26 cellular contexts compared by ENCODE assay signal in the genomic region with DNA sequence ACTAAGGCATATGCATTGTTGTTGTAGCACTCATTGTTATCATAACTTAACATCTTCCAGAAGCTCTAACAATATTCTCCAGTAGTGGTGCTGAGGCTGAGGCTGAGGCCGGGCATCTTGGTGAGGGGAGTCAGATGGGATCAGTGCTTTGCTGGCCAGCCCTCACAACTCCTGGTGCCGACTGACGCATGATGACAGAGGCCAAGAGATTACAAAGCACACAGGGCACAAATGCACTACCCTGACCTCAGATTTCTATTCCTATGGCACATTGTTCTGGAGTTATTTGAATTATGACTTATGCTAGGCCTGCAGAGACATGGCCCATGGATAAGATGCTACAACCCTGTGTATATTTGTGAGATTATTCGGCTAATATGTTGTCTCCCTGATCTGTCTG. TPM values are rescaled to one million over a fixed set of nuclear protein-coding genes. Genes with fewer than 3 reads are reported as not detected.
"Had no signal": no experiment of that assay in that cellular context is flagged by ENCODE, and none has a peak within 500 bp of the region (broad histone marks: within the 10 kb centered on the region; RNA-seq: fewer than 3 reads in every experiment).

No MANE protein-coding gene starts in this region.

- H3K4me2 ChIP-seq: hepatocyte, neural progenitor cell, smooth muscle cell had no signal

- H3K4me1 ChIP-seq: left lung, lower lobe of right lung, neural progenitor cell, psoas muscle, suprapubic skin, transverse colon had no signal

- H3K4me1 Mint-ChIP-seq: stimulated activated naive CD8-positive, alpha-beta T cell treated with anti-CD3 and anti-CD28 coated beads, Interleukin-15, amount 100 ng/mL, for 72 hours had no signal

- H3K79me2 ChIP-seq: hepatocyte had no signal

- H2AFZ ChIP-seq: hepatocyte, neural progenitor cell had no signal

- DNase-seq: central memory CD4-positive, alpha-beta T cell; dorsolateral prefrontal cortex; effector CD4-positive, alpha-beta T cell; left cardiac atrium; left lung; lower lobe of right lung; nucleus accumbens; psoas muscle; stimulated activated CD4-positive, alpha-beta T cell treated with anti-CD3 and anti-CD28 coated beads, Interleukin-12 subunit alpha, Interleukin-12 subunit beta, amount 100 ng/mL, for 4 hours; stimulated activated CD4-positive, alpha-beta T cell treated with anti-CD3 and anti-CD28 coated beads, Interleukin-1b, Interleukin-23, amount 100 ng/mL, for 48 hours; stimulated activated CD4-positive, alpha-beta T cell treated with anti-CD3 and anti-CD28 coated beads, Interleukin-4, amount 100 ng/mL, for 1 hour; stimulated activated CD8-positive, alpha-beta memory T cell treated with anti-CD3 and anti-CD28 coated beads, Interleukin-4, amount 100 ng/mL, for 48 hours; stimulated activated naive CD4-positive, alpha-beta T cell; stimulated activated naive CD8-positive, alpha-beta T cell treated with anti-CD3 and anti-CD28 coated beads, Interleukin-15, amount 100 ng/mL, for 72 hours; transverse colon had no signal

- H3K36me3 ChIP-seq: left lung, lower lobe of right lung, neural progenitor cell, suprapubic skin, transverse colon had no signal

- H3K27ac ChIP-seq: dorsolateral prefrontal cortex, left lung, lower lobe of right lung, neural progenitor cell, psoas muscle, suprapubic skin, transverse colon had no signal

- H3K9me3 ChIP-seq: lower lobe of right lung, psoas muscle, suprapubic skin, transverse colon had no signal

- ATAC-seq: left lung; lower lobe of right lung; natural killer cell treated with Interleukin-12 subunit alpha and Interleukin-12 subunit beta and Interleukin-15 and Interleukin-18, amount 100 ng/mL, for 72 hours; psoas muscle; sciatic nerve; stimulated activated naive CD8-positive, alpha-beta T cell treated with anti-CD3 and anti-CD28 coated beads, Interleukin-15, amount 100 ng/mL, for 72 hours had no signal

- H3K4me3 ChIP-seq: dorsolateral prefrontal cortex, hepatocyte, left lung, lower lobe of right lung, neural progenitor cell, psoas muscle, smooth muscle cell, suprapubic skin, transverse colon had no signal

- H3K36me3 Mint-ChIP-seq: natural killer cell treated with Interleukin-12 subunit alpha and Interleukin-12 subunit beta and Interleukin-15 and Interleukin-18, amount 100 ng/mL, for 72 hours; neural progenitor cell had no signal

- H3K9ac ChIP-seq: neural progenitor cell had no signal

- H3K27me3 Mint-ChIP-seq: stimulated activated naive CD8-positive, alpha-beta T cell treated with anti-CD3 and anti-CD28 coated beads, Interleukin-15, amount 100 ng/mL, for 72 hours had no signal

- H3K9me3 Mint-ChIP-seq: natural killer cell treated with Interleukin-12 subunit alpha and Interleukin-12 subunit beta and Interleukin-15 and Interleukin-18, amount 100 ng/mL, for 72 hours; neural progenitor cell; stimulated activated naive CD8-positive, alpha-beta T cell treated with anti-CD3 and anti-CD28 coated beads, Interleukin-15, amount 100 ng/mL, for 72 hours had no signal

- H3K27me3 ChIP-seq: dorsolateral prefrontal cortex, hepatocyte, left lung, neural progenitor cell, suprapubic skin, transverse colon had no signal

- H3K4me3 Mint-ChIP-seq: natural killer cell treated with Interleukin-12 subunit alpha and Interleukin-12 subunit beta and Interleukin-15 and Interleukin-18, amount 100 ng/mL, for 72 hours; neural progenitor cell; stimulated activated naive CD8-positive, alpha-beta T cell treated with anti-CD3 and anti-CD28 coated beads, Interleukin-15, amount 100 ng/mL, for 72 hours had no signal

- H3K27ac Mint-ChIP-seq: natural killer cell treated with Interleukin-12 subunit alpha and Interleukin-12 subunit beta and Interleukin-15 and Interleukin-18, amount 100 ng/mL, for 72 hours; neural progenitor cell had no signal

RNA-seq across cellular contexts. Expression of a gene that starts 8.3 kb away (rescaled TPM):
- total RNA-seq: fibroblast of villous mesenchyme; left lung; lower lobe of right lung; mesenteric fat pad; mononuclear cell; natural killer cell treated with Interleukin-12 subunit alpha and Interleukin-12 subunit beta and Interleukin-15 and Interleukin-18, amount 100 ng/mL, for 72 hours; osteocyte; psoas muscle; sciatic nerve had no signal
- polyA plus RNA-seq: esophagus, hepatocyte, psoas muscle had no signal
